Comparison of ENCODE assay signal across 18 cellular contexts in the genomic region with DNA sequence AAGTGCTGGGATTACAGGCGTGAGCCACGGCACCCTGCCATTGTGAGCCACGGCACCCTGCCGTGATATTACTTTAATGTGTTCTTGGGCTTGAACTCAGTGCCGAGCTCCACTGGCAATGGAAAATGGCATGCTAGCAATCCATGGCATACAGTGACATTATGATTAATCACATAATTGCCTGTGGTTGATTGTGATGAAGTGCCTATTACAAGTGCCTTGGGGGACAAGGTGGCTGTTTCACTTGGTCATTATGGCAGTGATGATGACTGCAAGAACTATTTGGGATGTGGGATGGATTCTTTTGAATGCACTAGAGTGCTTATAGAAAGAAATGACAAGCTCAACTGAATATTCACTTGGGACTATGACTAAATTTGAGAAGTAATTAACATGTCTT. TPM values are rescaled to one million over a fixed set of nuclear protein-coding genes. Genes with fewer than 3 reads are reported as not detected.
DNase-seq lines count a peak whose midpoint lies in the region; ATAC-seq and TF ChIP-seq lines count a peak whose summit lies in the region.
"Had no signal": no experiment of that assay in that cellular context is flagged by ENCODE, and none has a peak within 500 bp of the region (broad histone marks: within the 10 kb centered on the region; RNA-seq: fewer than 3 reads in every experiment).

No MANE protein-coding gene starts in this region.

- peaks cover 51 to 62% of the 10 kb centered on the region in 2 experiments for H3K4me1 ChIP-seq in neutrophil (ENCODE audit: control insufficient read depth in 1 of 2, insufficient read depth in 1 of 2, low read depth in 1 of 2, low read length in 1 of 2)

- no peak for ATAC-seq in GM21528 (IDR thresholded peaks at IDR 0.05; ENCODE audit: low FRiP score, unreplicated experiment)

- peaks cover 26% of the 10 kb centered on the region for H3K27me3 Mint-ChIP-seq in MCF 10A (ENCODE audit: insufficient read depth, unreplicated experiment)

- no peak overlapping the region for H3K4me3 ChIP-seq in neutrophil (ENCODE audit: low read depth in 1 of 2, low read length in 1 of 2)
- H3K4me3 ChIP-seq: GM23248 had no signal

- peak overlapping the region; percentile 78 for H3K27ac ChIP-seq in neutrophil
- H3K27ac ChIP-seq: GM23248 had no signal

- no peaks in the 10 kb centered on the region for H3K9me3 Mint-ChIP-seq in MCF 10A (ENCODE audit: unreplicated experiment)
- H3K9me3 Mint-ChIP-seq: CD4-positive, alpha-beta memory T cell had no signal

- no peaks in the 10 kb centered on the region for H3K36me3 ChIP-seq in neutrophil

- no peak overlapping the region for H3K4me3 Mint-ChIP-seq in MCF 10A (ENCODE audit: unreplicated experiment)
- H3K4me3 Mint-ChIP-seq: CD4-positive, alpha-beta memory T cell had no signal

- no peaks in the 10 kb centered on the region for H3K36me3 Mint-ChIP-seq in MCF 10A (ENCODE audit: insufficient read depth, unreplicated experiment)
- H3K36me3 Mint-ChIP-seq: CD4-positive, alpha-beta memory T cell had no signal

- no peak for TF ChIP-seq CTCF in neutrophil (IDR thresholded peaks at IDR 0.05)
- no peak for TF ChIP-seq CTCF in MCF 10A (IDR thresholded peaks at IDR 0.05; ENCODE audit: unreplicated experiment)

- H3K9me3 ChIP-seq in neutrophil: no peaks in the 10 kb centered on the region

- BruUV-seq in MCF 10A (replicated peaks; lab: Mats Ljungman, UMichigan): no TSS peak

- H3K27me3 ChIP-seq in neutrophil: no peaks in the 10 kb centered on the region

- DNase-seq in HEK293T (ENCODE audit: extremely low spot score) (no peak), NCI-H69 (lab: John Stamatoyannopoulos, UW) (peak; percentile 15), ureter (ENCODE audit: low spot score) (peak; percentile 17), MCF 10A (ENCODE audit: unreplicated experiment) (no peak)
- DNase-seq: C1 segment of cervical spinal cord; Calu3; CD4-positive, alpha-beta memory T cell; COR-L47; DMS153; DND-41; GM23248; H7; HCEC 1CT had no signal

- intact Hi-C loops in MCF 10A (cut with micrococcal nuclease): no loop called here

- CTCF ChIA-PET in HEK293T (lab: Yijun Ruan, JAX) (no interaction called here), MCF 10A (lab: Yijun Ruan, JAX) (interaction anchor here (0.6 to 1.9 kb wide), 3 partner anchors 105 to 1664 kb away, joined by 3 to 6 read pairs (median 3); no protein-coding TSS in a partner anchor)

- H3K4me1 Mint-ChIP-seq in MCF 10A (ENCODE audit: insufficient read depth, unreplicated experiment): no peaks in the 10 kb centered on the region
- H3K4me1 Mint-ChIP-seq: CD4-positive, alpha-beta memory T cell had no signal

- no peak overlapping the region for H3K27ac Mint-ChIP-seq in MCF 10A (ENCODE audit: low read depth, unreplicated experiment)
- H3K27ac Mint-ChIP-seq: CD4-positive, alpha-beta memory T cell had no signal

- POLR2A ChIA-PET in HEK293T (lab: Yijun Ruan, JAX) (interaction anchor here (1.1 to 1.6 kb wide), 2 partner anchors 13 to 26 kb away, joined by 4 read pairs; partner anchors contain the start of gene PPIE), MCF 10A (lab: Yijun Ruan, JAX) (interaction anchor here (0.5 to 0.6 kb wide), 2 partner anchors 264 to 323 kb away, joined by 3 read pairs; no protein-coding TSS in a partner anchor)

TF ChIP-seq in HEK293T, 16 proteins besides CTCF, POLR2A, EP300 and RAD21:
- no peak for TF ChIP-seq CTBP1 (IDR thresholded peaks at IDR 0.05; ENCODE audit: borderline replicate concordance)
- no peak for TF ChIP-seq ELF4 (IDR thresholded peaks at IDR 0.05)
- TF ChIP-seq TARDBP (IDR thresholded peaks at IDR 0.05): no peak
- TF ChIP-seq SP1 (IDR thresholded peaks at IDR 0.05): no peak
- TF ChIP-seq FOXM1 (IDR thresholded peaks at IDR 0.05; ENCODE audit: borderline replicate concordance): no peak
- peak; percentile 51 for TF ChIP-seq PKNOX1 (IDR thresholded peaks at IDR 0.05)
- TF ChIP-seq BHLHE40 (IDR thresholded peaks at IDR 0.05; ENCODE audit: borderline replicate concordance): no peak

RNA-seq across cellular contexts. Expression of gene HPCAL4, which starts 22.3 kb away (rescaled TPM):
- total RNA-seq in ureter (not detected), MCF 10A (2022) (not detected in 2 replicates)
- total RNA-seq: A172, A673, Calu3, GM23248, H7 had no signal

RNA-seq across cellular contexts. Expression of gene PPIE, which starts 25.1 kb away (rescaled TPM):
- total RNA-seq in ureter (62.4 TPM), MCF 10A (2022) (44.8 and 45.8 TPM in 2 replicates)

RNA-seq across cellular contexts. Expression of gene NT5C1A, which starts 41.6 kb away (rescaled TPM):
- total RNA-seq in ureter (not detected), MCF 10A (2022) (not detected in 2 replicates)
- total RNA-seq: A172, A673, Calu3, GM23248, H1, H7 had no signal

RNA-seq across cellular contexts. Expression of gene OXCT2, which starts 57.6 kb away (rescaled TPM):
- total RNA-seq in ureter (1.1 TPM), MCF 10A (2022) (not detected in 2 replicates)
- total RNA-seq: A172, A673, H7 had no signal

Comparison
In these comparisons a context has a peak if more than half of its experiments do, and no peak if none do; other contexts are left out.
1. DNase-seq: peak in NCI-H69 (single experiment) and ureter (single experiment); none in HEK293T (single experiment) and MCF 10A (single experiment).